In the genomic region with DNA sequence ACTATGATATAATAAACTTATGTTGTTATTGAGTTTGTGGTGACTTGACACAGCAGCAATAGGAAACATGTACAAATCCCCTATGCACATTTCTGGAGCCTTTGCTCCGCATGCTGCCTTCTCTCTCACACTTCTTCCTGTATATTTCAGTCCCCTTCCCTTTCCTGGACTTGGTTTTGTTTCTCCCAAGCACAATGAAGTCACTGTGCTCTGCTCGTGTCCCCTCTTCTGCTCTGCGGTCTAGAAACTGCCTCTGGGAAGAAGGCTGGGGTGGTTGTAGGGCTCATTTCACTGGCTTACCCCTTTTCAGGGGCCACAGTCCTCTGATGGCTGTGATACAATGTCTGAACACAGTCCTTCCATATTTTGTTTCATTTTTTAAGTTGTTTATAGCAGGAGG, we compare ENCODE assay signal across 1 cellular context.
TF ChIP-seq lines count a peak whose summit lies in the region.

No MANE protein-coding gene starts in this region.

TF ChIP-seq in H1, 55 proteins besides CTCF, POLR2A, EP300 and RAD21:
- no peak for TF ChIP-seq SIRT6 (IDR thresholded peaks at IDR 0.05; ENCODE audit: low read length)
- TF ChIP-seq, protein P1, sequence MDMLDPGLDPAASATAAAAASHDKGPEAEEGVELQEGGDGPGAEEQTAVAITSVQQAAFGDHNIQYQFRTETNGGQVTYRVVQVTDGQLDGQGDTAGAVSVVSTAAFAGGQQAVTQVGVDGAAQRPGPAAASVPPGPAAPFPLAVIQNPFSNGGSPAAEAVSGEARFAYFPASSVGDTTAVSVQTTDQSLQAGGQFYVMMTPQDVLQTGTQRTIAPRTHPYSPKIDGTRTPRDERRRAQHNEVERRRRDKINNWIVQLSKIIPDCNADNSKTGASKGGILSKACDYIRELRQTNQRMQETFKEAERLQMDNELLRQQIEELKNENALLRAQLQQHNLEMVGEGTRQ (IDR thresholded peaks at IDR 0.05; ENCODE audit: low read length), result no peak
- no peak for TF ChIP-seq RBBP5 (IDR thresholded peaks at IDR 0.05; ENCODE audit: borderline replicate concordance, low read depth, low read length)
- no peak for TF ChIP-seq CEBPB (IDR thresholded peaks at IDR 0.05; ENCODE audit: low read depth, low read length)
- TF ChIP-seq POU5F1 (IDR thresholded peaks at IDR 0.05; ENCODE audit: low read depth, low read length), result no peak
- no peak for TF ChIP-seq KDM4A (IDR thresholded peaks at IDR 0.05; ENCODE audit: low read depth, low read length, severe bottlenecking)
- TF ChIP-seq SRF (IDR thresholded peaks at IDR 0.05; ENCODE audit: low read depth, low read length), result no peak
- no peak for TF ChIP-seq BCL11A (IDR thresholded peaks at IDR 0.05; ENCODE audit: low read depth in 2 of 2, low read length in 2 of 2)
- TF ChIP-seq BACH1 (IDR thresholded peaks at IDR 0.05; ENCODE audit: low read length), result no peak
- no peak for TF ChIP-seq TEAD4 (IDR thresholded peaks at IDR 0.05; ENCODE audit: low read depth, low read length)
- TF ChIP-seq POLR2AphosphoS5 (IDR thresholded peaks at IDR 0.05; ENCODE audit: low read depth, low read length), result no peak
